Comparison of ENCODE assay signal across 26 cellular contexts in genomic region chr16:1431497-1432270, GRCh38. TPM values are rescaled to one million over a fixed set of nuclear protein-coding genes. Genes with fewer than 3 reads are reported as not detected.
A peak's percentile ranks its signal among the peaks of the same experiment; 100 is the strongest.
DNase-seq lines count a peak whose midpoint lies in the region; ATAC-seq, FAIRE-seq and TF ChIP-seq lines count a peak whose summit lies in the region.
"Had no signal": no experiment of that assay in that cellular context is flagged by ENCODE, and none has a peak within 500 bp of the region (broad histone marks: within the 10 kb centered on the region; RNA-seq: fewer than 3 reads in every experiment).

No MANE protein-coding gene starts in this region.

- in situ Hi-C loops in HepG2 (cut with HindIII; ENCODE audit: extremely low pct_ligation_motif_present, low pct_unique_long_range_greater_than_20kb), result no loop called here

- no peak overlapping the region for H2AFZ ChIP-seq in HepG2 (ENCODE audit: low read length)

- 45% methylated on average over 11 of the region's 20 CpGs for WGBS in HepG2 (ENCODE audit: low lambda C conversion rate)
- WGBS in right lobe of liver (ENCODE audit: insufficient coverage, low coverage, low lambda C conversion rate, missing lambda C conversion rate), result 80% methylated on average over 1 of the region's 20 CpGs
- 66 to 68% methylated on average over 2 to 15 of the region's 20 CpGs for WGBS in upper lobe of left lung, 2 donors

- intact Hi-C loops in HepG2 (cut with micrococcal nuclease; ENCODE audit: unreplicated experiment), result loop anchor here (2.0 kb wide), 1 partner anchor 43 kb away; the partner anchor contains the start of gene CLCN7
- intact Hi-C loops in right lobe of liver (cut with DNase I), result no loop called here
- intact Hi-C loops in ascending aorta (cut with DNase I), result no loop called here

- no peak for TF ChIP-seq RAD21 in HepG2 (CRISPR knock-in tag; IDR thresholded peaks at IDR 0.05)

- peaks cover 57% of the 10 kb centered on the region for H3K4me1 ChIP-seq in HepG2 (ENCODE audit: insufficient read depth, low read length)
- H3K4me1 ChIP-seq in right lobe of liver, result peaks cover 0 to 11% (median 5%) of the 10 kb centered on the region in 4 donors
- H3K4me1 ChIP-seq in upper lobe of left lung, result peaks cover 0 to 8% (median 2%) of the 10 kb centered on the region in 4 donors
- H3K4me1 ChIP-seq in ascending aorta, result no peaks in the 10 kb centered on the region
- H3K4me1 ChIP-seq: HAP-1, left lung had no signal

- CTCF ChIA-PET in HepG2 (lab: Yijun Ruan, JAX; ENCODE audit: low intra/inter-chr PET ratio, low total read pairs), result no interaction called here

- H3K27me3 ChIP-seq in HepG2 (ENCODE audit: control insufficient read depth in 1 of 2, insufficient read depth in 2 of 2, low read length in 2 of 2) (peaks cover 10 to 35% of the 10 kb centered on the region in 2 experiments), right lobe of liver (no peaks in the 10 kb centered on the region), upper lobe of left lung (peaks cover 0 to 5% (median 0%) of the 10 kb centered on the region in 4 donors), ascending aorta (no peaks in the 10 kb centered on the region)
- H3K27me3 ChIP-seq: right atrium auricular region had no signal

- ATAC-seq in HepG2 (no peak), right lobe of liver (no peak), memory B cell (ENCODE audit: low read depth) (no peak), upper lobe of left lung (ENCODE audit: low FRiP score in 2 of 2) (no peak), GM18909 (IDR thresholded peaks at IDR 0.05; ENCODE audit: poor library complexity, unreplicated experiment) (no peak)
- ATAC-seq: esophagus mucosa, left lung had no signal

- POLR2A ChIA-PET in HepG2 (lab: Yijun Ruan, JAX), result interaction anchor here (1.7 to 3.1 kb wide), 2 partner anchors 9 to 11 kb away, joined by 6 to 47 read pairs; partner anchors contain the start of gene UQCC4

- H3K9ac ChIP-seq in HepG2 (ENCODE audit: insufficient read depth, low read depth, low read length), result no peak overlapping the region

- H3K4me3 ChIP-seq in HepG2 (replicated peaks in 1 of 3; ENCODE audit: insufficient read depth in 1 of 3, low read depth in 2 of 3, low read length in 3 of 3), result peak overlapping the region in 2 of 3 experiments; percentile 45 to 72; a peak in 3 of 6 replicates
- no peak overlapping the region for H3K4me3 ChIP-seq in right lobe of liver
- H3K4me3 ChIP-seq in upper lobe of left lung, result peak overlapping the region in 3 of 4 donors; percentile 23 to 42 (median 24)
- no peak overlapping the region for H3K4me3 ChIP-seq in ascending aorta
- H3K4me3 ChIP-seq: HAP-1, thoracic aorta had no signal

- H3K79me2 ChIP-seq in HepG2 (ENCODE audit: insufficient read depth, low read length), result no peaks in the 10 kb centered on the region

- H3K4me1 Mint-ChIP-seq in memory B cell, result peaks cover 6% of the 10 kb centered on the region
- H3K4me1 Mint-ChIP-seq: activated CD4-positive, alpha-beta T cell treated with anti-CD3 and anti-CD28 coated beads, Interleukin-2, amount 10 ng/mL, durations not matched to agents 7 days and 5 days had no signal

- peak overlapping the region; percentile 22 for H3K27ac Mint-ChIP-seq in memory B cell
- H3K27ac Mint-ChIP-seq: activated CD4-positive, alpha-beta T cell treated with anti-CD3 and anti-CD28 coated beads, Interleukin-2, amount 10 ng/mL, durations not matched to agents 7 days and 5 days had no signal

- H3K36me3 ChIP-seq in HepG2 (replicated peaks in 1 of 2; ENCODE audit: control insufficient read depth in 1 of 2, insufficient read depth in 2 of 2, low read length in 2 of 2) (no peaks in the 10 kb centered on the region), right lobe of liver (no peaks in the 10 kb centered on the region), upper lobe of left lung (no peaks in the 10 kb centered on the region), ascending aorta (no peaks in the 10 kb centered on the region)
- H3K36me3 ChIP-seq: HAP-1, left lung, right atrium auricular region, thoracic aorta had no signal

- no TSS peak for BruUV-seq in HepG2 (replicated peaks; lab: Mats Ljungman, UMichigan)

- peaks cover 2% of the 10 kb centered on the region for H3K36me3 Mint-ChIP-seq in memory B cell

- TF ChIP-seq CTCF in HepG2 (CRISPR knock-in tag; IDR thresholded peaks at IDR 0.05) (no peak), right lobe of liver (IDR thresholded peaks at IDR 0.05) (no peak), VCaP (conservative IDR thresholded peaks at IDR 0.05) (no peak), upper lobe of left lung (IDR thresholded peaks at IDR 0.05) (no peak), ascending aorta (IDR thresholded peaks at IDR 0.05) (no peak)

- H4K20me1 ChIP-seq in HepG2 (ENCODE audit: insufficient read depth, low read length), result no peaks in the 10 kb centered on the region

- no peak for DNase-seq in HepG2 (ENCODE audit: low spot score)
- no peak for DNase-seq in right lobe of liver
- DNase-seq in memory B cell (ENCODE audit: low spot score in 2 of 2), result no peak
- DNase-seq in upper lobe of left lung, result peak in 1 of 2 donors; percentile 72
- no peak for DNase-seq in HuH-7 (ENCODE audit: low spot score)
- DNase-seq in ascending aorta (ENCODE audit: low spot score in 2 of 2), result no peak
- DNase-seq: activated CD4-positive, alpha-beta T cell treated with anti-CD3 and anti-CD28 coated beads, Interleukin-2, amount 10 ng/mL, durations not matched to agents 7 days and 5 days; activated CD8-positive, alpha-beta memory T cell treated with anti-CD3 and anti-CD28 coated beads, Interleukin-2, amount 50 U/mL, for 4 hours; activated effector memory CD4-positive, alpha-beta T cell treated with anti-CD3 and anti-CD28 coated beads, Interleukin-2, amount 50 U/mL, for 16 hours; cerebellar nuclear complex; effector CD8-positive, alpha-beta T cell; left lung; NCI-H82; nucleus accumbens; OCI-M1; stimulated activated CD8-positive, alpha-beta memory T cell treated with anti-CD3 and anti-CD28 coated beads, Interleukin-4, amount 100 ng/mL, for 48 hours had no signal

- no peaks in the 10 kb centered on the region for H3K9me3 Mint-ChIP-seq in memory B cell
- H3K9me3 Mint-ChIP-seq: activated CD4-positive, alpha-beta T cell treated with anti-CD3 and anti-CD28 coated beads, Interleukin-2, amount 10 ng/mL, durations not matched to agents 7 days and 5 days had no signal

- peaks cover 1% of the 10 kb centered on the region for H3K27me3 Mint-ChIP-seq in memory B cell
- H3K27me3 Mint-ChIP-seq: activated CD4-positive, alpha-beta T cell treated with anti-CD3 and anti-CD28 coated beads, Interleukin-2, amount 10 ng/mL, durations not matched to agents 7 days and 5 days had no signal

- FAIRE-seq in HepG2 (lab: Jason Lieb, UNC), result no peak
- FAIRE-seq: astrocyte had no signal

- no peak for TF ChIP-seq EP300 in HepG2 (IDR thresholded peaks at IDR 0.05; ENCODE audit: low read depth in 2 of 2, low read length in 2 of 2)
- TF ChIP-seq EP300 in HepG2 (CRISPR knock-in tag; IDR thresholded peaks at IDR 0.05; ENCODE audit: borderline replicate concordance), result no peak
- no peak for TF ChIP-seq EP300 in upper lobe of left lung (IDR thresholded peaks at IDR 0.05)

- H3K27ac ChIP-seq in HepG2 (ENCODE audit: extremely low read length, insufficient read depth, low read length) (no peak overlapping the region), right lobe of liver (no peak overlapping the region), VCaP (peak overlapping the region; percentile 91), upper lobe of left lung (peak overlapping the region in 2 of 4 donors; percentile 24 to 26), ascending aorta (no peak overlapping the region)
- H3K27ac ChIP-seq: left lung, right atrium auricular region, thoracic aorta had no signal

- peak overlapping the region; percentile 46 for H3K4me3 Mint-ChIP-seq in memory B cell
- H3K4me3 Mint-ChIP-seq: activated CD4-positive, alpha-beta T cell treated with anti-CD3 and anti-CD28 coated beads, Interleukin-2, amount 10 ng/mL, durations not matched to agents 7 days and 5 days had no signal

- peak overlapping the region; percentile 95 for H3K4me2 ChIP-seq in HepG2 (ENCODE audit: low read depth, low read length)

- H3K9me3 ChIP-seq in HepG2 (ENCODE audit: low read length) (no peaks in the 10 kb centered on the region), right lobe of liver (no peaks in the 10 kb centered on the region), upper lobe of left lung (no peaks in the 10 kb centered on the region), ascending aorta (no peaks in the 10 kb centered on the region)
- H3K9me3 ChIP-seq: HAP-1, left lung, right atrium auricular region, thoracic aorta had no signal

- TF ChIP-seq POLR2A in HepG2 (IDR thresholded peaks at IDR 0.05; ENCODE audit: insufficient read depth in 1 of 2, low read depth in 2 of 2, low read length in 2 of 2) (no peak), right lobe of liver (IDR thresholded peaks at IDR 0.05) (no peak), upper lobe of left lung (IDR thresholded peaks at IDR 0.05) (no peak)

RNA-seq across cellular contexts. Expression of gene PERCC1, which starts 0.8 kb away (rescaled TPM):
- total RNA-seq in HepG2 (2016; rRNA removed; fragmentation: Illumina TruSeq; extraction: Trizol) (0.15 TPM in 1 of 2 replicates, not detected in the other), right lobe of liver (not detected), upper lobe of left lung (1 to 10 TPM in 1 of 6 donors, under 1 TPM in 1, not detected in 4; 0.27 to 2.2 TPM), ascending aorta (not detected)
- total RNA-seq in HepG2 (2016; cell fraction: cytosol; rRNA removed; fragmentation: Illumina TruSeq; extraction: Trizol; ENCODE audit: low read depth), result not detected in 2 replicates
- 0.13 TPM in 1 of 2 replicates, not detected in the other for total RNA-seq in HepG2 (2016; cell fraction: insoluble cytoplasmic fraction; rRNA removed; fragmentation: Illumina TruSeq; extraction: Trizol)
- not detected in 2 replicates for total RNA-seq in HepG2 (2016; cell fraction: membrane; rRNA removed; fragmentation: Illumina TruSeq; extraction: Trizol)
- total RNA-seq in HepG2 (2016; cell fraction: nucleus; rRNA removed; fragmentation: Illumina TruSeq; extraction: Trizol), result not detected in 2 replicates
- polyA plus RNA-seq in HepG2 (2011; rRNA removed), result not detected in 2 replicates
- polyA plus RNA-seq in HepG2 (2011; cell fraction: cytosol; rRNA removed), result not detected in 2 replicates
- not detected in 2 replicates for polyA plus RNA-seq in HepG2 (2011; cell fraction: nucleus; rRNA removed)
- not detected in 2 replicates for polyA plus RNA-seq in HepG2 (2012)
- polyA plus RNA-seq in HepG2 (2016; cell fraction: cytosol; fragmentation: Illumina TruSeq; extraction: Trizol; ENCODE audit: low read depth), result not detected in 2 replicates
- polyA plus RNA-seq in HepG2 (2016; cell fraction: insoluble cytoplasmic fraction; fragmentation: Illumina TruSeq; extraction: Trizol; ENCODE audit: low read depth), result not detected in 2 replicates
- not detected in 2 replicates for polyA plus RNA-seq in HepG2 (2016; cell fraction: membrane; fragmentation: Illumina TruSeq; extraction: Trizol; ENCODE audit: low read depth)
- not detected in 2 replicates for polyA plus RNA-seq in HepG2 (2016; cell fraction: nucleus; fragmentation: Illumina TruSeq; extraction: Trizol; ENCODE audit: insufficient read depth, low read depth)
- not detected in 2 replicates for polyA minus RNA-seq in HepG2 (2011; rRNA and poly(A)+ RNA removed; ENCODE audit: low replicate concordance)
- not detected in 2 replicates for polyA minus RNA-seq in HepG2 (2011; cell fraction: cytosol; rRNA and poly(A)+ RNA removed)
- not detected in 2 replicates for polyA minus RNA-seq in HepG2 (2011; cell fraction: nucleus; rRNA and poly(A)+ RNA removed)
- total RNA-seq: activated CD4-positive, alpha-beta T cell treated with anti-CD3 and anti-CD28 coated beads, Interleukin-2, amount 10 ng/mL, durations not matched to agents 7 days and 5 days; astrocyte; esophagus mucosa; glomerular endothelial cell; HT-29; mucosa of gallbladder; right atrium auricular region; thoracic aorta had no signal

RNA-seq across cellular contexts. Expression of gene UQCC4, which starts 11.1 kb away (rescaled TPM):
- total RNA-seq in HepG2 (2016; rRNA removed; fragmentation: Illumina TruSeq; extraction: Trizol), result 29.6 and 29.9 TPM in 2 replicates
- 22.0 and 23.6 TPM in 2 replicates for total RNA-seq in HepG2 (2016; cell fraction: cytosol; rRNA removed; fragmentation: Illumina TruSeq; extraction: Trizol; ENCODE audit: low read depth)
- total RNA-seq in HepG2 (2016; cell fraction: insoluble cytoplasmic fraction; rRNA removed; fragmentation: Illumina TruSeq; extraction: Trizol), result 27.3 and 30.2 TPM in 2 replicates
- total RNA-seq in HepG2 (2016; cell fraction: membrane; rRNA removed; fragmentation: Illumina TruSeq; extraction: Trizol), result 24.5 and 33.2 TPM in 2 replicates
- total RNA-seq in HepG2 (2016; cell fraction: nucleus; rRNA removed; fragmentation: Illumina TruSeq; extraction: Trizol), result 11.7 and 14.7 TPM in 2 replicates
- polyA plus RNA-seq in HepG2 (2011; rRNA removed), result 17.6 and 19.2 TPM in 2 replicates
- 21.5 and 24.4 TPM in 2 replicates for polyA plus RNA-seq in HepG2 (2011; cell fraction: cytosol; rRNA removed)
- 9.1 and 10.9 TPM in 2 replicates for polyA plus RNA-seq in HepG2 (2011; cell fraction: nucleus; rRNA removed)
- 8.9 and 10.5 TPM in 2 replicates for polyA plus RNA-seq in HepG2 (2012)
- 13.9 and 22.1 TPM in 2 replicates for polyA plus RNA-seq in HepG2 (2016; cell fraction: cytosol; fragmentation: Illumina TruSeq; extraction: Trizol; ENCODE audit: low read depth)
- 19.8 and 20.7 TPM in 2 replicates for polyA plus RNA-seq in HepG2 (2016; cell fraction: insoluble cytoplasmic fraction; fragmentation: Illumina TruSeq; extraction: Trizol; ENCODE audit: low read depth)
- 17.4 and 20.9 TPM in 2 replicates for polyA plus RNA-seq in HepG2 (2016; cell fraction: membrane; fragmentation: Illumina TruSeq; extraction: Trizol; ENCODE audit: low read depth)
- 20.4 and 23.0 TPM in 2 replicates for polyA plus RNA-seq in HepG2 (2016; cell fraction: nucleus; fragmentation: Illumina TruSeq; extraction: Trizol; ENCODE audit: insufficient read depth, low read depth)
- 10.9 and 14.0 TPM in 2 replicates for polyA minus RNA-seq in HepG2 (2011; rRNA and poly(A)+ RNA removed; ENCODE audit: low replicate concordance)
- polyA minus RNA-seq in HepG2 (2011; cell fraction: cytosol; rRNA and poly(A)+ RNA removed), result 5.3 and 5.4 TPM in 2 replicates
- 6.5 and 7.5 TPM in 2 replicates for polyA minus RNA-seq in HepG2 (2011; cell fraction: nucleus; rRNA and poly(A)+ RNA removed)
- total RNA-seq in right lobe of liver, result 10 to 100 TPM in 1 of 6 experiments, 1 to 10 TPM in 5; 5.6 to 11.5 (median 6.0) TPM
- 10 to 100 TPM in 3 of 6 donors, 1 to 10 TPM in 3; 3.1 to 16.3 (median 9.9) TPM for total RNA-seq in upper lobe of left lung
- 107 TPM for total RNA-seq in ascending aorta

RNA-seq across cellular contexts. Expression of gene CCDC154, which starts 12.7 kb away (rescaled TPM):
- total RNA-seq in HepG2 (2016; rRNA removed; fragmentation: Illumina TruSeq; extraction: Trizol), result 1.5 and 1.8 TPM in 2 replicates
- total RNA-seq in HepG2 (2016; cell fraction: cytosol; rRNA removed; fragmentation: Illumina TruSeq; extraction: Trizol; ENCODE audit: low read depth), result 0.61 and 0.79 TPM in 2 replicates
- 1.4 and 1.7 TPM in 2 replicates for total RNA-seq in HepG2 (2016; cell fraction: insoluble cytoplasmic fraction; rRNA removed; fragmentation: Illumina TruSeq; extraction: Trizol)
- total RNA-seq in HepG2 (2016; cell fraction: membrane; rRNA removed; fragmentation: Illumina TruSeq; extraction: Trizol), result 0.83 and 1.1 TPM in 2 replicates
- 0.31 TPM in 1 of 2 replicates, not detected in the other for total RNA-seq in HepG2 (2016; cell fraction: nucleus; rRNA removed; fragmentation: Illumina TruSeq; extraction: Trizol)
- polyA plus RNA-seq in HepG2 (2011; rRNA removed), result 0.84 and 0.92 TPM in 2 replicates
- polyA plus RNA-seq in HepG2 (2011; cell fraction: cytosol; rRNA removed), result 0.24 and 0.56 TPM in 2 replicates
- polyA plus RNA-seq in HepG2 (2011; cell fraction: nucleus; rRNA removed), result 2.1 and 2.4 TPM in 2 replicates
- polyA plus RNA-seq in HepG2 (2012), result 0.48 and 1.2 TPM in 2 replicates
- 0.92 and 1.0 TPM in 2 replicates for polyA plus RNA-seq in HepG2 (2016; cell fraction: cytosol; fragmentation: Illumina TruSeq; extraction: Trizol; ENCODE audit: low read depth)
- polyA plus RNA-seq in HepG2 (2016; cell fraction: insoluble cytoplasmic fraction; fragmentation: Illumina TruSeq; extraction: Trizol; ENCODE audit: low read depth), result 0.65 and 1.6 TPM in 2 replicates
- 0.45 and 0.71 TPM in 2 replicates for polyA plus RNA-seq in HepG2 (2016; cell fraction: membrane; fragmentation: Illumina TruSeq; extraction: Trizol; ENCODE audit: low read depth)
- polyA plus RNA-seq in HepG2 (2016; cell fraction: nucleus; fragmentation: Illumina TruSeq; extraction: Trizol; ENCODE audit: insufficient read depth, low read depth), result 2.3 and 3.5 TPM in 2 replicates
- polyA minus RNA-seq in HepG2 (2011; rRNA and poly(A)+ RNA removed; ENCODE audit: low replicate concordance), result not detected in 2 replicates
- not detected in 2 replicates for polyA minus RNA-seq in HepG2 (2011; cell fraction: cytosol; rRNA and poly(A)+ RNA removed)
- 0.12 and 0.26 TPM in 2 replicates for polyA minus RNA-seq in HepG2 (2011; cell fraction: nucleus; rRNA and poly(A)+ RNA removed)
- total RNA-seq in right lobe of liver, result 1 to 10 TPM in 2 of 6 experiments, under 1 TPM in 3, not detected in 1; 0.25 to 1.7 (median 0.79) TPM
- total RNA-seq in upper lobe of left lung, result 1 to 10 TPM in 4 of 6 donors, under 1 TPM in 1, not detected in 1; 0.30 to 5.4 (median 2.9) TPM
- not detected for total RNA-seq in ascending aorta
- total RNA-seq: HT-29, right atrium auricular region had no signal

RNA-seq across cellular contexts. Expression of gene UNKL, which starts 17.2 kb away (rescaled TPM):
- total RNA-seq in HepG2 (2016; rRNA removed; fragmentation: Illumina TruSeq; extraction: Trizol) (11.0 and 17.6 TPM in 2 replicates), right lobe of liver (10 to 100 TPM in 4 of 6 experiments, 1 to 10 TPM in 2; 9.0 to 14.2 (median 12.0) TPM), upper lobe of left lung (10 to 100 TPM in 5 of 6 donors, 1 to 10 TPM in 1; 7.6 to 83.8 (median 28.0) TPM), ascending aorta (144 TPM)
- 5.5 and 6.6 TPM in 2 replicates for total RNA-seq in HepG2 (2016; cell fraction: cytosol; rRNA removed; fragmentation: Illumina TruSeq; extraction: Trizol; ENCODE audit: low read depth)
- total RNA-seq in HepG2 (2016; cell fraction: insoluble cytoplasmic fraction; rRNA removed; fragmentation: Illumina TruSeq; extraction: Trizol), result 10.1 and 16.6 TPM in 2 replicates
- total RNA-seq in HepG2 (2016; cell fraction: membrane; rRNA removed; fragmentation: Illumina TruSeq; extraction: Trizol), result 9.9 and 10.4 TPM in 2 replicates
- total RNA-seq in HepG2 (2016; cell fraction: nucleus; rRNA removed; fragmentation: Illumina TruSeq; extraction: Trizol), result 12.2 and 16.5 TPM in 2 replicates
- polyA plus RNA-seq in HepG2 (2011; rRNA removed), result 10.4 and 13.4 TPM in 2 replicates
- 3.3 and 4.7 TPM in 2 replicates for polyA plus RNA-seq in HepG2 (2011; cell fraction: cytosol; rRNA removed)
- polyA plus RNA-seq in HepG2 (2011; cell fraction: nucleus; rRNA removed), result 75.3 and 105 TPM in 2 replicates
- polyA plus RNA-seq in HepG2 (2012), result 7.2 and 11.6 TPM in 2 replicates
- 2.4 and 4.0 TPM in 2 replicates for polyA plus RNA-seq in HepG2 (2016; cell fraction: cytosol; fragmentation: Illumina TruSeq; extraction: Trizol; ENCODE audit: low read depth)
- 11.7 and 13.2 TPM in 2 replicates for polyA plus RNA-seq in HepG2 (2016; cell fraction: insoluble cytoplasmic fraction; fragmentation: Illumina TruSeq; extraction: Trizol; ENCODE audit: low read depth)
- polyA plus RNA-seq in HepG2 (2016; cell fraction: membrane; fragmentation: Illumina TruSeq; extraction: Trizol; ENCODE audit: low read depth), result 4.2 and 6.8 TPM in 2 replicates
- 48.5 and 55.0 TPM in 2 replicates for polyA plus RNA-seq in HepG2 (2016; cell fraction: nucleus; fragmentation: Illumina TruSeq; extraction: Trizol; ENCODE audit: insufficient read depth, low read depth)
- 14.8 and 18.0 TPM in 2 replicates for polyA minus RNA-seq in HepG2 (2011; rRNA and poly(A)+ RNA removed; ENCODE audit: low replicate concordance)
- 7.9 and 12.6 TPM in 2 replicates for polyA minus RNA-seq in HepG2 (2011; cell fraction: cytosol; rRNA and poly(A)+ RNA removed)
- polyA minus RNA-seq in HepG2 (2011; cell fraction: nucleus; rRNA and poly(A)+ RNA removed), result 9.3 and 22.1 TPM in 2 replicates

RNA-seq across cellular contexts. Expression of gene CLCN7, which starts 43.1 kb away (rescaled TPM):
- total RNA-seq in HepG2 (2016; rRNA removed; fragmentation: Illumina TruSeq; extraction: Trizol) (9.8 and 25.1 TPM in 2 replicates), right lobe of liver (10 to 100 TPM; 36.0 to 50.8 (median 40.8) TPM), upper lobe of left lung (100 to 1,000 TPM in 4 of 6 donors, 10 to 100 TPM in 2; 78.0 to 463 (median 147) TPM), ascending aorta (108 TPM)
- 8.5 and 9.5 TPM in 2 replicates for total RNA-seq in HepG2 (2016; cell fraction: cytosol; rRNA removed; fragmentation: Illumina TruSeq; extraction: Trizol; ENCODE audit: low read depth)
- 6.2 and 24.1 TPM in 2 replicates for total RNA-seq in HepG2 (2016; cell fraction: insoluble cytoplasmic fraction; rRNA removed; fragmentation: Illumina TruSeq; extraction: Trizol)
- total RNA-seq in HepG2 (2016; cell fraction: membrane; rRNA removed; fragmentation: Illumina TruSeq; extraction: Trizol), result 6.7 and 7.5 TPM in 2 replicates
- total RNA-seq in HepG2 (2016; cell fraction: nucleus; rRNA removed; fragmentation: Illumina TruSeq; extraction: Trizol), result 22.9 and 27.4 TPM in 2 replicates
- 24.6 and 33.6 TPM in 2 replicates for polyA plus RNA-seq in HepG2 (2011; rRNA removed)
- polyA plus RNA-seq in HepG2 (2011; cell fraction: cytosol; rRNA removed), result 11.6 and 26.3 TPM in 2 replicates
- polyA plus RNA-seq in HepG2 (2011; cell fraction: nucleus; rRNA removed), result 413 and 489 TPM in 2 replicates
- polyA plus RNA-seq in HepG2 (2012), result 30.8 and 56.7 TPM in 2 replicates
- 1.7 and 1.8 TPM in 2 replicates for polyA plus RNA-seq in HepG2 (2016; cell fraction: cytosol; fragmentation: Illumina TruSeq; extraction: Trizol; ENCODE audit: low read depth)
- polyA plus RNA-seq in HepG2 (2016; cell fraction: insoluble cytoplasmic fraction; fragmentation: Illumina TruSeq; extraction: Trizol; ENCODE audit: low read depth), result 6.7 and 9.1 TPM in 2 replicates
- polyA plus RNA-seq in HepG2 (2016; cell fraction: membrane; fragmentation: Illumina TruSeq; extraction: Trizol; ENCODE audit: low read depth), result 3.8 and 6.1 TPM in 2 replicates
- 78.0 and 79.0 TPM in 2 replicates for polyA plus RNA-seq in HepG2 (2016; cell fraction: nucleus; fragmentation: Illumina TruSeq; extraction: Trizol; ENCODE audit: insufficient read depth, low read depth)
- 47.8 and 83.3 TPM in 2 replicates for polyA minus RNA-seq in HepG2 (2011; rRNA and poly(A)+ RNA removed; ENCODE audit: low replicate concordance)
- polyA minus RNA-seq in HepG2 (2011; cell fraction: cytosol; rRNA and poly(A)+ RNA removed), result 15.7 and 20.3 TPM in 2 replicates
- polyA minus RNA-seq in HepG2 (2011; cell fraction: nucleus; rRNA and poly(A)+ RNA removed), result 46.9 and 49.4 TPM in 2 replicates

Comparison
In these comparisons a context has a peak if more than half of its experiments do, and no peak if none do; other contexts are left out.
1. H3K4me3 ChIP-seq: peak in HepG2 (2 of 3) and upper lobe of left lung (3 of 4); none in right lobe of liver (0 of 3) and ascending aorta (0 of 2).